1 cellular context compared by ENCODE assay signal in genomic region chr1:40952744-40953315, GRCh38.
TF ChIP-seq lines count a peak whose summit lies in the region.

No MANE protein-coding gene starts in this region.

TF ChIP-seq in IMR-90, 13 proteins besides CTCF, POLR2A, EP300 and RAD21 (continued from another document):
- TF ChIP-seq MXI1 (IDR thresholded peaks at IDR 0.05; ENCODE audit: borderline replicate concordance, low read depth, low read length): no peak
- TF ChIP-seq, protein P1, sequence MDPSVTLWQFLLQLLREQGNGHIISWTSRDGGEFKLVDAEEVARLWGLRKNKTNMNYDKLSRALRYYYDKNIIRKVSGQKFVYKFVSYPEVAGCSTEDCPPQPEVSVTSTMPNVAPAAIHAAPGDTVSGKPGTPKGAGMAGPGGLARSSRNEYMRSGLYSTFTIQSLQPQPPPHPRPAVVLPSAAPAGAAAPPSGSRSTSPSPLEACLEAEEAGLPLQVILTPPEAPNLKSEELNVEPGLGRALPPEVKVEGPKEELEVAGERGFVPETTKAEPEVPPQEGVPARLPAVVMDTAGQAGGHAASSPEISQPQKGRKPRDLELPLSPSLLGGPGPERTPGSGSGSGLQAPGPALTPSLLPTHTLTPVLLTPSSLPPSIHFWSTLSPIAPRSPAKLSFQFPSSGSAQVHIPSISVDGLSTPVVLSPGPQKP (IDR thresholded peaks at IDR 0.05; ENCODE audit: borderline replicate concordance, low read depth, low read length): no peak
- TF ChIP-seq RFX5 (IDR thresholded peaks at IDR 0.05; ENCODE audit: low read depth, low read length): no peak
- TF ChIP-seq BHLHE40 (IDR thresholded peaks at IDR 0.05; ENCODE audit: low read depth, low read length): no peak
- no peak for TF ChIP-seq RCOR1 (IDR thresholded peaks at IDR 0.05; ENCODE audit: insufficient replicate concordance, low read length)
- TF ChIP-seq MAFK (IDR thresholded peaks at IDR 0.05; ENCODE audit: low read depth, low read length): no peak
- no peak for TF ChIP-seq FOS (IDR thresholded peaks at IDR 0.05; ENCODE audit: low read depth, low read length)
- no peak for TF ChIP-seq CEBPB (IDR thresholded peaks at IDR 0.05; ENCODE audit: low read depth, low read length)
- TF ChIP-seq USF2 (IDR thresholded peaks at IDR 0.05; ENCODE audit: low read depth, low read length): no peak
